6 cellular contexts compared by ENCODE assay signal in the genomic region with DNA sequence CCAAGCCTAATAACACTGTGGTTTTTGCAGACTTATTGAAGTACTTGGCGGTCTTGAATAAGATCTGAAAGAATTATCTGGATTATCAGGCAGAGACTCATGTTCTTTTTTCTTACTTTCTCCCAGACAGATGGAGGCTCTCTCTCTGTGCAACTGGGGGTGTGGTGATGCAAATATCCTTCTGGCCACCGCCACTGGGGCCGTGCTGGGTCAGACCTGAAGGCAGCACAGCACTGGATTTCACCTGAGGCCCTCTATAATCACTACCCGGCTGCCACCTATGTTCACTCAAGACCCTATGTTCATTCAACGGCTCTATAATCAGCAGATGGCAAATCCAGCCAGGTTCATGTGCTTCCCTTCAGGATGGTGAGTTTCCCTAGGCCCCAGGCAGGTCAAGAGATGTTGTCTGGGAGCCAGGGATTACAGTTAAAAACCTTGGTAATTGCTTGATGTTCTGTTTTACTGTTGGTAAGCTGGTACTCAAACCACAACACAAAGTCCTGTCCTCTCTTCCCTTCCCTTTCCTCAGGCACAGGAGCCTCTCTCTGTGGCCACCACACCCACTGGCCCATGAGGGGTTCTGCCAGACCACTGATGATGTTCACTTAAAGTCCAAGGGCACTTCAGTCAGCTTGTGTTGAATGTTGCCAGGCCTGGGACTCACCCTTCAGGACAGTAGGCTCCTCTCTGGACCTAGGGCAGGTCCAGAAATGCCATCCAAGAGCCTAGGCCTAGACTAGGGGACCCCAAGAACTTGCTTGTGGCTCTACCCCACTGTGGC.
"Had no signal": no experiment of that assay in that cellular context is flagged by ENCODE, and none has a peak within 500 bp of the region (broad histone marks: within the 10 kb centered on the region; RNA-seq: fewer than 3 reads in every experiment).

No MANE protein-coding gene starts in this region.

- ATAC-seq: GM23338, K562 had no signal

- H3K4me2 ChIP-seq: GM23338 had no signal

- DNase-seq: H9, HCEC 1CT, IMR-90, KG1 had no signal

- H2AFZ ChIP-seq: GM23338 had no signal

- H3K4me3 ChIP-seq: GM23338, K562 had no signal
